Comparison of ENCODE assay signal across 18 cellular contexts in genomic region chr6:96651816-96652215, GRCh38.
DNase-seq lines count a peak whose midpoint lies in the region; ATAC-seq and TF ChIP-seq lines count a peak whose summit lies in the region.
"Had no signal": no experiment of that assay in that cellular context is flagged by ENCODE, and none has a peak within 500 bp of the region (broad histone marks: within the 10 kb centered on the region; RNA-seq: fewer than 3 reads in every experiment).

No MANE protein-coding gene starts in this region.

- no peak for TF ChIP-seq CTCF in neural progenitor cell (IDR thresholded peaks at IDR 0.05)

- no peak overlapping the region for H3K27ac ChIP-seq in neural progenitor cell
- no peak overlapping the region for H3K27ac ChIP-seq in effector memory CD4-positive, alpha-beta T cell (ENCODE audit: insufficient read depth, low read length, poor library complexity, severe bottlenecking)

- H3K4me3 ChIP-seq in neural progenitor cell: no peak overlapping the region
- no peak overlapping the region for H3K4me3 ChIP-seq in effector memory CD4-positive, alpha-beta T cell (ENCODE audit: insufficient read depth, low read depth, low read length, poor library complexity, severe bottlenecking)

- no peak for DNase-seq in neural progenitor cell (ENCODE audit: low spot score)
- no peak for DNase-seq in SIG-M5 (lab: John Stamatoyannopoulos, UW)
- DNase-seq in epidermal melanocyte (ENCODE audit: insufficient read length, low spot score): no peak
- no peak for DNase-seq in effector memory CD4-positive, alpha-beta T cell
- DNase-seq: activated CD4-positive, alpha-beta T cell treated with anti-CD3 and anti-CD28 coated beads for 1 hour; activated naive CD4-positive, alpha-beta T cell treated with anti-CD3 and anti-CD28 coated beads for 36 hours; AML-193; DMS153; GOT3; mesendoderm; NCI-H146; NCI-H226; substantia nigra had no signal

- H3F3A ChIP-seq in neural progenitor cell (ENCODE audit: low read depth): no peaks in the 10 kb centered on the region

- H3K9ac ChIP-seq in neural progenitor cell: no peak overlapping the region

- no peaks in the 10 kb centered on the region for H3K79me2 ChIP-seq in neural progenitor cell (ENCODE audit: low read depth)

- H3K9me3 Mint-ChIP-seq in neural progenitor cell: no peaks in the 10 kb centered on the region
- H3K9me3 Mint-ChIP-seq: activated naive CD4-positive, alpha-beta T cell treated with anti-CD3 and anti-CD28 coated beads for 36 hours; neural crest cell; T-helper 2 cell treated with Interferon-gamma antibody and Interleukin-4, amounts not matched to agents 5 μg/mL and 100 μg/mL, for 36 hours had no signal

- ATAC-seq in GM18867 (IDR thresholded peaks at IDR 0.05; ENCODE audit: unreplicated experiment): peak; percentile 50
- peak; percentile 53 for ATAC-seq in GM21447 (IDR thresholded peaks at IDR 0.05; ENCODE audit: unreplicated experiment)
- peak; percentile 55 for ATAC-seq in HG03039 (IDR thresholded peaks at IDR 0.05; ENCODE audit: unreplicated experiment)

- no peak overlapping the region for H3K27ac Mint-ChIP-seq in neural progenitor cell
- H3K27ac Mint-ChIP-seq: activated naive CD4-positive, alpha-beta T cell treated with anti-CD3 and anti-CD28 coated beads for 36 hours; T-helper 2 cell treated with Interferon-gamma antibody and Interleukin-4, amounts not matched to agents 5 μg/mL and 100 μg/mL, for 36 hours had no signal

- no peaks in the 10 kb centered on the region for H3K36me3 Mint-ChIP-seq in neural progenitor cell

- no peak overlapping the region for H3K4me3 Mint-ChIP-seq in neural progenitor cell
- H3K4me3 Mint-ChIP-seq: activated naive CD4-positive, alpha-beta T cell treated with anti-CD3 and anti-CD28 coated beads for 36 hours; neural crest cell; T-helper 2 cell treated with Interferon-gamma antibody and Interleukin-4, amounts not matched to agents 5 μg/mL and 100 μg/mL, for 36 hours had no signal

- no peaks in the 10 kb centered on the region for H3K9me3 ChIP-seq in neural progenitor cell (ENCODE audit: low read depth)
- H3K9me3 ChIP-seq in effector memory CD4-positive, alpha-beta T cell (ENCODE audit: control insufficient read depth, low read length): no peaks in the 10 kb centered on the region

- H3K36me3 ChIP-seq in neural progenitor cell: no peaks in the 10 kb centered on the region
- H3K36me3 ChIP-seq in effector memory CD4-positive, alpha-beta T cell (ENCODE audit: control insufficient read depth, insufficient read depth, low read length): no peaks in the 10 kb centered on the region

- peaks cover 6% of the 10 kb centered on the region for H3K4me1 ChIP-seq in neural progenitor cell
- H3K4me1 ChIP-seq in effector memory CD4-positive, alpha-beta T cell (ENCODE audit: control insufficient read depth, insufficient read depth, low read length, poor library complexity, severe bottlenecking): no peaks in the 10 kb centered on the region

- H3K4me2 ChIP-seq in neural progenitor cell: peak overlapping the region; percentile 5

- peak overlapping the region; percentile 34 for H2AFZ ChIP-seq in neural progenitor cell (replicated peaks)

- H3K27me3 ChIP-seq in neural progenitor cell: no peaks in the 10 kb centered on the region
- no peaks in the 10 kb centered on the region for H3K27me3 ChIP-seq in effector memory CD4-positive, alpha-beta T cell (replicated peaks; ENCODE audit: control insufficient read depth, insufficient read depth, low read length, poor library complexity, severe bottlenecking)

- H3K27me3 Mint-ChIP-seq in neural progenitor cell (ENCODE audit: insufficient read depth, low read depth): no peaks in the 10 kb centered on the region

- peaks cover 3% of the 10 kb centered on the region for H3K4me1 Mint-ChIP-seq in neural progenitor cell
- H3K4me1 Mint-ChIP-seq: neural crest cell had no signal

- no peaks in the 10 kb centered on the region for H4K20me1 ChIP-seq in neural progenitor cell (ENCODE audit: low read depth)
